Comparison of ENCODE assay signal across 1 cellular context in the genomic region with DNA sequence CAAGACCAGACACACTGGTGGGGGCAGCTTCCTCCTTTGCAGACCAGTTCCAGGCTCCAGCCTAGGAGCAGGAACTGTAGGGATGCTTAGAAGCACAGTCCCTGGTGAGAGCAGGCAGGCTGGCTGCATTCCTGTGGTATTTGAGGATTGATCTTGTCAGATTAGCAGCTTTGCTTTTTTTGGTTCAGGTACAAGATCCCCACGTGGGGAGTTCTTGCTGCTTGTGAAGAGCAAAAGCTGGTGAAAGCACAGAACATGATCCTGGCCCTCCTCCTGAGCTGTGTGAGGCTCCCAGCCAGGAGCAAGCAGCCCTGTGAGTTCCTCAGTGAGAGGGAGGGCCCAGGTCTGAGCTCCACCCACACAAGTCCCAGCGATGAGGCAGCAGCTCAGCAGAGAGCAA.
TF ChIP-seq lines count a peak whose summit lies in the region.

No MANE protein-coding gene starts in this region.

TF ChIP-seq in H1, 55 proteins besides CTCF, POLR2A, EP300 and RAD21:
- TF ChIP-seq TEAD4 (IDR thresholded peaks at IDR 0.05; ENCODE audit: low read depth, low read length) (peak; percentile 46; the same call in 1 of the 2 replicates), KDM1A (IDR thresholded peaks at IDR 0.05; ENCODE audit: borderline replicate concordance, low read length) (no peak), TBP (IDR thresholded peaks at IDR 0.05; ENCODE audit: low read depth, low read length) (0 out of 2 replicates have a peak, but pooled peaks have one; percentile 24), RNF2 (IDR thresholded peaks at IDR 0.05; ENCODE audit: borderline replicate concordance, low read depth, low read length, missing control alignments, poor library complexity, severe bottlenecking) (no peak), SIRT6 (IDR thresholded peaks at IDR 0.05; ENCODE audit: low read length) (no peak), SRF (IDR thresholded peaks at IDR 0.05; ENCODE audit: low read depth, low read length) (no peak)
TF ChIP-seq in H1: peak in this region for 2.
